Comparison of ENCODE assay signal across 20 cellular contexts in the genomic region with DNA sequence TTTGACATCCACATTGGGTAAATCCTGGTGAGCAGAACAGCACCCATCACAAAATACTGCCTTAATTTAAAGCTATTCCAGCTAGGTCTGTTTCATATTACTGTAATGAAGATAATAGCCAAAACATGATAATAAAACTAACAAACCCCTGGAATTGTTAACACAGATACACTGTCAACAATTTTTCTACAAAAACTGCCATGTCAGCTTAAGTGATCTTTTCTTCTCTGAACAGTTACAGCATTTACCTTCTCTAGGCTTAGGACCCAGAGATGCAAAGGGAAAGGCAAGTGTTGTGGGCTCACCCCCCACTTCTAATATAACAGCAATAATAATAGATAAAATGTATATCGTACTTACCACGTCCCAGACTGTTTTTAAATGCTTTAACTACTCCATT.
DNase-seq lines count a peak whose midpoint lies in the region; ATAC-seq, FAIRE-seq and TF ChIP-seq lines count a peak whose summit lies in the region.
"Had no signal": no experiment of that assay in that cellular context is flagged by ENCODE, and none has a peak within 500 bp of the region (broad histone marks: within the 10 kb centered on the region; RNA-seq: fewer than 3 reads in every experiment).

No MANE protein-coding gene starts in this region.

- H3K9ac ChIP-seq in IMR-90 (ENCODE audit: low read depth, low read length) (no peak overlapping the region), H1 (replicated peaks in 1 of 4; ENCODE audit: extremely low read depth in 1 of 4, low read depth in 3 of 4, low read length in 3 of 4) (no peak overlapping the region), colonic mucosa (ENCODE audit: low read depth in 2 of 2, low read length in 2 of 2) (no peak overlapping the region)
- H3K9ac ChIP-seq: BLaER1 had no signal

- no peak overlapping the region for H2BK5ac ChIP-seq in IMR-90 (ENCODE audit: low read depth, low read length, poor library complexity, severe bottlenecking)
- no peak overlapping the region for H2BK5ac ChIP-seq in H1 (ENCODE audit: low read depth, low read length)

- H4K5ac ChIP-seq in IMR-90 (ENCODE audit: low read depth, low read length) (no peak overlapping the region), H1 (ENCODE audit: insufficient read length, low read depth, low read length) (no peak overlapping the region)

- H3K36me3 ChIP-seq in IMR-90 (ENCODE audit: control insufficient read depth, insufficient read depth, low read length) (no peaks in the 10 kb centered on the region), H1 (ENCODE audit: control insufficient read depth in 2 of 4, insufficient read depth in 4 of 4, low read length in 3 of 4) (no peaks in the 10 kb centered on the region), colonic mucosa (no peaks in the 10 kb centered on the region)
- H3K36me3 ChIP-seq: HAP-1 had no signal

- H3K18ac ChIP-seq in IMR-90 (ENCODE audit: low read depth, low read length) (no peak overlapping the region), H1 (ENCODE audit: extremely low read depth, low read length) (no peak overlapping the region)

- H2BK12ac ChIP-seq in H1 (ENCODE audit: low read depth, low read length) = no peak overlapping the region

- H2BK20ac ChIP-seq in IMR-90 (ENCODE audit: low read depth, low read length) (no peak overlapping the region), H1 (ENCODE audit: low read length) (no peak overlapping the region)

- ATAC-seq in A549 (no peak), IMR-90 (ENCODE audit: low read depth) (no peak), GM18520 (IDR thresholded peaks at IDR 0.05; ENCODE audit: unreplicated experiment) (no peak)
- ATAC-seq: GM12878, GM23338 had no signal

- no peak overlapping the region for H3K56ac ChIP-seq in IMR-90 (ENCODE audit: extremely low read depth, insufficient read depth, low read length)
- H3K56ac ChIP-seq in H1 (replicated peaks; ENCODE audit: insufficient read length, low read depth, low read length) = no peak overlapping the region

- H3K27ac ChIP-seq in A549 (no peak overlapping the region), IMR-90 (ENCODE audit: insufficient read depth, low read length) (no peak overlapping the region), H1 (ENCODE audit: low read depth, low read length) (no peak overlapping the region), colonic mucosa (no peak overlapping the region)
- H3K27ac ChIP-seq: BLaER1, C4-2B had no signal

- H2BK15ac ChIP-seq in IMR-90 (ENCODE audit: low read depth, low read length) (no peak overlapping the region), H1 (ENCODE audit: low read length) (no peak overlapping the region)

- FAIRE-seq in A549 (lab: Jason Lieb, UNC) (no peak), H1 (lab: Jason Lieb, UNC) (no peak)
- FAIRE-seq: D721Med, GM12878, H54 had no signal

- H3K4me2 ChIP-seq in A549 (no peak overlapping the region), IMR-90 (ENCODE audit: low read depth, low read length) (no peak overlapping the region), H1 (ENCODE audit: insufficient read depth in 1 of 2, low read depth in 2 of 2, low read length in 2 of 2) (no peak overlapping the region)
- H3K4me2 ChIP-seq: BLaER1, GM23338 had no signal

- H3K4me1 ChIP-seq in A549 (no peaks in the 10 kb centered on the region), IMR-90 (ENCODE audit: control insufficient read depth, insufficient read depth, low read length) (no peaks in the 10 kb centered on the region; the same call in 1 of the 2 replicates), H1 (replicated peaks in 1 of 4; ENCODE audit: control insufficient read depth in 3 of 4, insufficient read depth in 4 of 4, low read length in 3 of 4) (0 out of 7 replicates have a peak, but pooled peaks cover 0 to 2% (median 0%) of the 10 kb centered on the region in 4 experiments), colonic mucosa (no peaks in the 10 kb centered on the region)
- H3K4me1 ChIP-seq: HAP-1 had no signal

- no peaks in the 10 kb centered on the region for H3K79me2 ChIP-seq in H1 (ENCODE audit: control insufficient read depth in 1 of 2, insufficient read depth in 2 of 2, low read length in 2 of 2)

- H3K4me3 ChIP-seq in A549 (no peak overlapping the region), IMR-90 (ENCODE audit: insufficient read depth, low read depth, low read length) (no peak overlapping the region), H1 (ENCODE audit: extremely low read depth in 1 of 4, insufficient read depth in 2 of 4, low read depth in 3 of 4, low read length in 4 of 4) (no peak overlapping the region), colonic mucosa (no peak overlapping the region)
- H3K4me3 ChIP-seq: BLaER1, GM12878, GM23338, HAP-1 had no signal

- BruUV-seq in IMR-90 (replicated peaks; lab: Mats Ljungman, UMichigan) = no TSS peak

- no peak overlapping the region for H2AK5ac ChIP-seq in IMR-90 (ENCODE audit: low read depth, low read length)
- H2AK5ac ChIP-seq in H1 (ENCODE audit: low read depth, low read length) = no peak overlapping the region

- no peak overlapping the region for H4K91ac ChIP-seq in IMR-90 (ENCODE audit: insufficient read depth, low read depth, low read length)
- H4K91ac ChIP-seq in H1 (replicated peaks; ENCODE audit: insufficient read length, low read length) = no peak overlapping the region

- H3K23ac ChIP-seq in IMR-90 (ENCODE audit: low read depth, low read length) (no peak overlapping the region), H1 (ENCODE audit: insufficient read length) (no peak overlapping the region)

- WGBS in A549 (ENCODE audit: missing lambda C conversion rate) = 85% methylated on average over 2 of the region's 2 CpGs
- WGBS in IMR-90 (ENCODE audit: extremely low coverage in 2 of 2, insufficient read length in 1 of 2), 2 experiments = no CpG with 5 or more reads among the region's 2 CpGs
- 91% methylated on average over 2 of the region's 2 CpGs; no CpG with 5 or more reads in 1 of the 2 experiments for WGBS in H1 (ENCODE audit: extremely low coverage in 1 of 2, insufficient coverage in 1 of 2, insufficient read length in 1 of 2, insufficient replicate concordance in 2 of 2, low coverage in 1 of 2, low lambda C conversion rate in 2 of 2, missing lambda C conversion rate in 1 of 2), 2 experiments

- H2BK120ac ChIP-seq in IMR-90 (ENCODE audit: low read depth, low read length) = no peak overlapping the region
- H2BK120ac ChIP-seq in H1 (replicated peaks; ENCODE audit: low read depth, low read length) = no peak overlapping the region

- TF ChIP-seq RAD21 in A549 (conservative IDR thresholded peaks at IDR 0.05 in 1 of 2, IDR thresholded peaks at IDR 0.05 in 1 of 2) = no peak
- no peak for TF ChIP-seq RAD21 in IMR-90 (IDR thresholded peaks at IDR 0.05; ENCODE audit: low read length)
- TF ChIP-seq RAD21 in H1 (IDR thresholded peaks at IDR 0.05 in 1 of 2, conservative IDR thresholded peaks at IDR 0.05 in 1 of 2; ENCODE audit: low read depth in 2 of 2, low read length in 2 of 2) = no peak

- H3K27me3 ChIP-seq in IMR-90 (ENCODE audit: control insufficient read depth, insufficient read depth, low read length) = no peaks in the 10 kb centered on the region
- no peaks in the 10 kb centered on the region for H3K27me3 ChIP-seq in H1 (replicated peaks in 1 of 4; ENCODE audit: control insufficient read depth in 3 of 4, extremely low read depth in 1 of 4, insufficient read depth in 3 of 4, low read length in 3 of 4)
- H3K27me3 ChIP-seq in colonic mucosa = no peaks in the 10 kb centered on the region
- H3K27me3 ChIP-seq: BLaER1 had no signal

- no peaks in the 10 kb centered on the region for H3K9me3 ChIP-seq in A549
- peaks cover 4% of the 10 kb centered on the region; the same call in 1 of the 2 replicates for H3K9me3 ChIP-seq in IMR-90 (ENCODE audit: control insufficient read depth, insufficient read depth, low read length)
- H3K9me3 ChIP-seq in H1 (ENCODE audit: insufficient read depth in 2 of 2, low read depth in 1 of 2, low read length in 1 of 2) = peaks cover 3 to 11% of the 10 kb centered on the region in 2 experiments; a peak in 2 of 4 replicates
- H3K9me3 ChIP-seq in colonic mucosa = no peaks in the 10 kb centered on the region
- H3K9me3 ChIP-seq: HAP-1 had no signal

- CTCF ChIA-PET in A549 (lab: Yijun Ruan, JAX) = no interaction called here
- CTCF ChIA-PET in IMR-90 (lab: Yijun Ruan, JAX) = no interaction called here
- CTCF ChIA-PET in H1 (lab: Charles Lee; ENCODE audit: partially characterized antibody) = interaction anchor here (0.8 kb wide), 1 partner anchor 899 kb away, joined by 3 read pairs; no protein-coding TSS in a partner anchor

- POLR2A ChIA-PET in A549 (lab: Yijun Ruan, JAX) (no interaction called here), IMR-90 (lab: Charles Lee; ENCODE audit: unreplicated experiment) (no interaction called here), H1 (lab: Charles Lee; ENCODE audit: partially characterized antibody) (no interaction called here)

- TF ChIP-seq POLR2A in A549 (IDR thresholded peaks at IDR 0.05; ENCODE audit: low read length) = no peak
- TF ChIP-seq POLR2A in IMR-90 (IDR thresholded peaks at IDR 0.05; ENCODE audit: low read depth, low read length) = no peak
- no peak for TF ChIP-seq POLR2A in H1 (IDR thresholded peaks at IDR 0.05; ENCODE audit: control extremely low read depth in 1 of 2, low read depth in 2 of 2, low read length in 2 of 2)

- no peaks in the 10 kb centered on the region for H3K9me1 ChIP-seq in IMR-90 (ENCODE audit: insufficient read depth, low read length)

- in situ Hi-C loops in IMR-90 (cut with MboI; ENCODE audit: low sequenced_read_pairs) = no loop called here

- H3K4ac ChIP-seq in IMR-90 (ENCODE audit: low read depth, low read length) (no peak overlapping the region), H1 (replicated peaks; ENCODE audit: insufficient read length, low read depth, low read length) (no peak overlapping the region)

- H2AFZ ChIP-seq in IMR-90 (replicated peaks; ENCODE audit: low read length, poor library complexity) (no peak overlapping the region), H1 (ENCODE audit: low read length) (no peak overlapping the region)
- H2AFZ ChIP-seq: GM23338 had no signal

- H3K23me2 ChIP-seq in H1 (ENCODE audit: low read depth, low read length) = no peaks in the 10 kb centered on the region

- no peaks in the 10 kb centered on the region for H4K20me1 ChIP-seq in IMR-90 (ENCODE audit: insufficient read depth, low read length)
- H4K20me1 ChIP-seq in H1 (replicated peaks in 1 of 2; ENCODE audit: control insufficient read depth in 1 of 2, insufficient read depth in 2 of 2, low read length in 2 of 2) = no peaks in the 10 kb centered on the region
- H4K20me1 ChIP-seq: BLaER1 had no signal

- H3K79me1 ChIP-seq in IMR-90 (ENCODE audit: low read depth in 1 of 2, low read length in 2 of 2) (peaks cover 3 to 4% of the 10 kb centered on the region in 2 experiments; a peak in 3 of 4 replicates), H1 (ENCODE audit: low read depth, low read length) (no peaks in the 10 kb centered on the region; the same call in 1 of the 2 replicates)

- H4K8ac ChIP-seq in IMR-90 (ENCODE audit: low read depth in 2 of 2, low read length in 2 of 2) (no peak overlapping the region), H1 (ENCODE audit: extremely low read depth, insufficient read depth, low read length) (no peak overlapping the region)

- intact Hi-C loops in IMR-90 (cut with micrococcal nuclease) = no loop called here
- intact Hi-C loops in colonic mucosa (cut with DNase I) = no loop called here

- DNase-seq in A549 (ENCODE audit: low read depth in 1 of 2, low spot score in 1 of 2) (no peak), IMR-90 (no peak), H1 (ENCODE audit: low read depth in 1 of 2, low spot score in 2 of 2) (no peak), colonic mucosa (no peak), midbrain (lab: John Stamatoyannopoulos, UW) (no peak)
- DNase-seq: CD4-positive, CD25-positive, alpha-beta regulatory T cell; CD8-positive, alpha-beta memory T cell; DMS 273 treated with DMSO at 0.1 percent for 48 hours; DMS79; EL; GDM1; HFFc6 had no signal

- TF ChIP-seq EP300 in A549 (IDR thresholded peaks at IDR 0.05) (no peak), H1 (IDR thresholded peaks at IDR 0.05; ENCODE audit: borderline replicate concordance in 1 of 2, low read depth in 2 of 2, low read length in 2 of 2) (no peak)

- dilution Hi-C loops in IMR-90 (cut with HindIII; ENCODE audit: low sequenced_read_pairs, unreplicated experiment) = no loop called here

- H2AK9ac ChIP-seq in IMR-90 (replicated peaks; ENCODE audit: low read depth, low read length, poor library complexity) = no peak overlapping the region

- no peak overlapping the region for H3K14ac ChIP-seq in IMR-90 (replicated peaks; ENCODE audit: low read depth, low read length)
- H3K14ac ChIP-seq in H1 (ENCODE audit: insufficient read length) = no peak overlapping the region

- TF ChIP-seq CTCF in A549 (IDR thresholded peaks at IDR 0.05) (no peak), IMR-90 (conservative IDR thresholded peaks at IDR 0.05; ENCODE audit: low read depth, low read length) (no peak), H1 (IDR thresholded peaks at IDR 0.05; ENCODE audit: control extremely low read depth in 1 of 3, insufficient read depth in 1 of 3, low read depth in 1 of 3, low read length in 3 of 3) (no peak), colonic mucosa (IDR thresholded peaks at IDR 0.05) (no peak)
